8 cellular contexts compared by ENCODE assay signal in the genomic region with DNA sequence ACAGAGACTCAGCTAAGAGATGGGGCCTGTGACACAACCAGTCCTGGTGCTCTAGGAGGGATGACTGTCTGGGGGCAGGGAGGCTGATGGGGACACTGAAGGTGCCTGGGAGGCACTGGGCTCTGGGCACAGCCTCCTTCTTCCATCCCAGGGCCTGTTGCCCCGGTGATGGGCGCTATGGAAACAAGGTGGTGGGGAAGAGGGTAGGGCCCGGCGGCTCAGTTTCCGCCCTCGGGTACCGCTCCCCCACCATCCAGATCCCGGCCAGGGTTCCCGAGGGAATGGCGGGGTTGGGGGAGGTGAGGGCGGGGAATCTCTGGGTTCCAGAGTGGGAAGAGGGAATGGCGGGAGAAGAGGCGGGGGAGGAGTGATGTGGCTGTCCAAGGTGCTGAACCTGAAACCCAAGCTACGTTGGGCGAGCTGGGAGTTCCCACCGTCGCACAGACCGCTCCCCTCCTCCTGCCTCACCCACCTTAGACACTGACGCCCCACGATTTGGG. TPM values are rescaled to one million over a fixed set of nuclear protein-coding genes. Genes with fewer than 3 reads are reported as not detected.
DNase-seq lines count a peak whose midpoint lies in the region; ATAC-seq and TF ChIP-seq lines count a peak whose summit lies in the region.

No MANE protein-coding gene starts in this region.

- no peak overlapping the region for H3K9ac ChIP-seq in iPS-18a (ENCODE audit: low read length)

- intact Hi-C loops in testis (cut with DNase I; ENCODE audit: low total_unique reads): no loop called here

- peaks cover 53% of the 10 kb centered on the region for H3K27me3 ChIP-seq in iPS-18a (ENCODE audit: control insufficient read depth, insufficient read depth, low read length)
- H3K27me3 ChIP-seq in testis: no peaks in the 10 kb centered on the region

- no peak for TF ChIP-seq CTCF in testis (IDR thresholded peaks at IDR 0.05)

- H3K27ac ChIP-seq in iPS-18a (ENCODE audit: low read length): no peak overlapping the region
- no peak overlapping the region for H3K27ac ChIP-seq in testis

- no peak overlapping the region for H3K27ac Mint-ChIP-seq in activated T-cell treated with anti-CD3 and anti-CD28 coated beads, Interleukin-2, amount 50 U/mL, for 24 hours
- no peak overlapping the region for H3K27ac Mint-ChIP-seq in activated CD8-positive, alpha-beta memory T cell treated with anti-CD3 and anti-CD28 coated beads, Interleukin-2, amount 10 ng/mL, durations not matched to agents 7 days and 5 days

- H3K4me3 Mint-ChIP-seq in activated T-cell treated with anti-CD3 and anti-CD28 coated beads, Interleukin-2, amount 50 U/mL, for 24 hours: peak overlapping the region; percentile 66
- H3K4me3 Mint-ChIP-seq in activated CD8-positive, alpha-beta memory T cell treated with anti-CD3 and anti-CD28 coated beads, Interleukin-2, amount 10 ng/mL, durations not matched to agents 7 days and 5 days: no peak overlapping the region

- H3K4me1 Mint-ChIP-seq in activated T-cell treated with anti-CD3 and anti-CD28 coated beads, Interleukin-2, amount 50 U/mL, for 24 hours (ENCODE audit: low read depth): peaks cover 52% of the 10 kb centered on the region
- H3K4me1 Mint-ChIP-seq in activated CD8-positive, alpha-beta memory T cell treated with anti-CD3 and anti-CD28 coated beads, Interleukin-2, amount 10 ng/mL, durations not matched to agents 7 days and 5 days: peaks cover 51% of the 10 kb centered on the region

- H3K36me3 Mint-ChIP-seq in activated T-cell treated with anti-CD3 and anti-CD28 coated beads, Interleukin-2, amount 50 U/mL, for 24 hours (ENCODE audit: low read depth): peaks cover 4% of the 10 kb centered on the region
- H3K36me3 Mint-ChIP-seq in activated CD8-positive, alpha-beta memory T cell treated with anti-CD3 and anti-CD28 coated beads, Interleukin-2, amount 10 ng/mL, durations not matched to agents 7 days and 5 days: no peaks in the 10 kb centered on the region

- 3 to 8% methylated on average over 13 to 20 of the region's 20 CpGs for WGBS in testis, 2 donors

- peak; percentile 46 for DNase-seq in DMS79 treated with DMSO at 0.1 percent for 48 hours (lab: John Stamatoyannopoulos, UW)
- DNase-seq in LoVo (ENCODE audit: low spot score): peak; percentile 12
- peak; percentile 44 for DNase-seq in activated T-cell treated with anti-CD3 and anti-CD28 coated beads, Interleukin-2, amount 50 U/mL, for 24 hours
- peak; percentile 68 for DNase-seq in testis
- no peak for DNase-seq in NCI-H446 treated with DMSO at 0.1 percent for 48 hours (lab: John Stamatoyannopoulos, UW)
- DNase-seq in activated CD8-positive, alpha-beta memory T cell treated with anti-CD3 and anti-CD28 coated beads, Interleukin-2, amount 10 ng/mL, durations not matched to agents 7 days and 5 days: no peak

- H3K9me3 ChIP-seq in iPS-18a (ENCODE audit: control insufficient read depth, low read depth, low read length) (no peaks in the 10 kb centered on the region), testis (no peaks in the 10 kb centered on the region)

- H3K4me1 ChIP-seq in iPS-18a (ENCODE audit: control insufficient read depth, low read depth, low read length) (peaks cover 12% of the 10 kb centered on the region), testis (peaks cover 13% of the 10 kb centered on the region)

- peaks cover 28% of the 10 kb centered on the region for H3K27me3 Mint-ChIP-seq in activated T-cell treated with anti-CD3 and anti-CD28 coated beads, Interleukin-2, amount 50 U/mL, for 24 hours
- peaks cover 36% of the 10 kb centered on the region for H3K27me3 Mint-ChIP-seq in activated CD8-positive, alpha-beta memory T cell treated with anti-CD3 and anti-CD28 coated beads, Interleukin-2, amount 10 ng/mL, durations not matched to agents 7 days and 5 days

- peak overlapping the region; percentile 68 for H3K4me3 ChIP-seq in iPS-18a (ENCODE audit: low read length)
- H3K4me3 ChIP-seq in testis: peak overlapping the region in 1 of 2 donors; percentile 32

- no peak for TF ChIP-seq POLR2A in testis (IDR thresholded peaks at IDR 0.05)

- CTCF ChIA-PET in activated CD8-positive, alpha-beta memory T cell treated with anti-CD3 and anti-CD28 coated beads, Interleukin-2, amount 10 ng/mL, durations not matched to agents 7 days and 5 days (lab: Charles Lee): interaction anchor here (1.1 to 5.2 kb wide), 11 partner anchors 10 to 349 kb away, joined by 3 to 29 read pairs (median 7); partner anchors contain the start of genes GHDC, KAT2A and NKIRAS2

- no peak for ATAC-seq in activated CD8-positive, alpha-beta memory T cell treated with anti-CD3 and anti-CD28 coated beads, Interleukin-2, amount 10 ng/mL, durations not matched to agents 7 days and 5 days
- no peak for ATAC-seq in HG02623 (IDR thresholded peaks at IDR 0.05; ENCODE audit: unreplicated experiment)

- H3K36me3 ChIP-seq in iPS-18a (ENCODE audit: control insufficient read depth, low read depth, low read length) (no peaks in the 10 kb centered on the region), testis (ENCODE audit: low read depth, missing control alignments) (no peaks in the 10 kb centered on the region)

- no peaks in the 10 kb centered on the region for H3K9me3 Mint-ChIP-seq in activated T-cell treated with anti-CD3 and anti-CD28 coated beads, Interleukin-2, amount 50 U/mL, for 24 hours
- H3K9me3 Mint-ChIP-seq in activated CD8-positive, alpha-beta memory T cell treated with anti-CD3 and anti-CD28 coated beads, Interleukin-2, amount 10 ng/mL, durations not matched to agents 7 days and 5 days (ENCODE audit: low read depth): no peaks in the 10 kb centered on the region

RNA-seq across cellular contexts. Expression of gene KCNH4, which starts 1.0 kb away (rescaled TPM):
- under 1 TPM; 0.24 to 0.56 TPM for total RNA-seq in testis
- polyA plus RNA-seq in testis (ENCODE audit: insufficient read depth, low read depth, low replicate concordance): 0.42 TPM
- total RNA-seq in activated CD8-positive, alpha-beta memory T cell treated with anti-CD3 and anti-CD28 coated beads, Interleukin-2, amount 10 ng/mL, durations not matched to agents 7 days and 5 days: under 1 TPM; 0.09 to 0.56 TPM

RNA-seq across cellular contexts. Expression of gene HCRT, which starts 5.3 kb away (rescaled TPM):
- not detected for total RNA-seq in testis
- polyA plus RNA-seq in testis (ENCODE audit: insufficient read depth, low read depth, low replicate concordance): not detected
- total RNA-seq in activated CD8-positive, alpha-beta memory T cell treated with anti-CD3 and anti-CD28 coated beads, Interleukin-2, amount 10 ng/mL, durations not matched to agents 7 days and 5 days: not detected

RNA-seq across cellular contexts. Expression of gene GHDC, which starts 14.3 kb away (rescaled TPM):
- 10 to 100 TPM; 28.3 to 36.6 TPM for total RNA-seq in testis
- polyA plus RNA-seq in testis (ENCODE audit: insufficient read depth, low read depth, low replicate concordance): 16.9 TPM
- 10 to 100 TPM; 17.0 to 18.0 TPM for total RNA-seq in activated CD8-positive, alpha-beta memory T cell treated with anti-CD3 and anti-CD28 coated beads, Interleukin-2, amount 10 ng/mL, durations not matched to agents 7 days and 5 days

RNA-seq across cellular contexts. Expression of gene RAB5C, which starts 25.2 kb away (rescaled TPM):
- 100 to 1,000 TPM in 1 of 2 donors, 10 to 100 TPM in 1; 96.0 to 152 TPM for total RNA-seq in testis
- 139 TPM for polyA plus RNA-seq in testis (ENCODE audit: insufficient read depth, low read depth, low replicate concordance)
- total RNA-seq in activated CD8-positive, alpha-beta memory T cell treated with anti-CD3 and anti-CD28 coated beads, Interleukin-2, amount 10 ng/mL, durations not matched to agents 7 days and 5 days: 10 to 100 TPM; 86.9 to 99.4 TPM

RNA-seq across cellular contexts. Expression of gene HSPB9, which starts 57.4 kb away (rescaled TPM):
- total RNA-seq in testis: 1 to 10 TPM; 6.9 to 9.8 TPM
- 12.9 TPM for polyA plus RNA-seq in testis (ENCODE audit: insufficient read depth, low read depth, low replicate concordance)
- total RNA-seq in activated CD8-positive, alpha-beta memory T cell treated with anti-CD3 and anti-CD28 coated beads, Interleukin-2, amount 10 ng/mL, durations not matched to agents 7 days and 5 days: under 1 TPM in 1 of 2 experiments, not detected in 1; 0.58 TPM

Comparison
In these comparisons a context has a peak if more than half of its experiments do, and no peak if none do; other contexts are left out.
1. DNase-seq: peak in DMS79 treated with DMSO at 0.1 percent for 48 hours (single experiment), LoVo (single experiment), activated T-cell treated with anti-CD3 and anti-CD28 coated beads, Interleukin-2, amount 50 U/mL, for 24 hours (single experiment) and testis (single experiment); none in NCI-H446 treated with DMSO at 0.1 percent for 48 hours (single experiment) and activated CD8-positive, alpha-beta memory T cell treated with anti-CD3 and anti-CD28 coated beads, Interleukin-2, amount 10 ng/mL, durations not matched to agents 7 days and 5 days (single experiment).